32 cellular contexts compared by ENCODE assay signal in the genomic region with DNA sequence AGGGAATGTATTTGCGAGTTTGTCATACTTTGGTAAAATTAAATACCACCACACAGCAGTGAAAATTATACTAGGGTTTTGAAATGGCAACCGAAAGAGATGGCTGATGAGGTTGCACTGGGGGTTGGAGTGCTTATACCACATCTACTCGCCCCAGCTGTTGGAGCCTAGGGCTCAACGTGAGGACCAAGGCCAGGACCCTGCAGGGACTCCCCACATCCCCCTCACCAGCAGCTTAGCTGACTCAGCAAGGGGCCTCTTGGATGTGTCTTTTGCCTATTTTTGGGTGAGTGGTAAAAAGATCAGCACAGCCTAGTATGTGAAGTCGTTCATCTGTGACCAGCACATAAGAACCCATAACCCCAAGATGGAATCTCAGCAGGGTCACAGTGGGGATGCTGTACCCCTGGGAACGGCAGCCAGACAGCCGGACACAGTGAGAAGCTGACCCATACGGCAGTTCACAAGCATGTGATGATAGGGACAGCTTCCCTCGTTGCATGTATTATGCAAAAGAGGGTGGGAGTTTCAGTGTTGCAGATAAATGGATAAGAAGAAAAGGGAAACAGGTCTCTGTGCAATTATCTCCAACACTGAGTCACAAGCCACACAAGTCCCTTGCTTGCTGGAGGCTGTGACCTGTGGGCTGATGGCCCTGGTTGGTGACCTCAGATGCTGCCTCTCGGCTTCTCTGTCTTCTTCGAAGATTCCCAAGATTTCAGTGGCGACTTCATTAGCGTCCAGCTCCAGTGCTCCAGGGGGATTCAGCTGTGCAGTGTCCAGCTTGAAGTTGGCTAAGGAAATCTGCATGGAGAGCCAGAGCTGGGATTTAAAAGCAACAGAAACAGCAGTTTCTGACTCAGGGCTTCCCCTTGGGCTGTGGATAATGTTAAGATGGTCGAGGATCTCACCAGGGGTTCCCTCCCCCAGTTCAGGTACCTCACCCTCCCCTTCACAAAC. TPM values are rescaled to one million over a fixed set of nuclear protein-coding genes. Genes with fewer than 3 reads are reported as not detected.
DNase-seq lines count a peak whose midpoint lies in the region; ATAC-seq and TF ChIP-seq lines count a peak whose summit lies in the region.
"Had no signal": no experiment of that assay in that cellular context is flagged by ENCODE, and none has a peak within 500 bp of the region (broad histone marks: within the 10 kb centered on the region; RNA-seq: fewer than 3 reads in every experiment).

No MANE protein-coding gene starts in this region.

- H3K9ac ChIP-seq in neuronal stem cell (ENCODE audit: low read depth, low read length, poor library complexity) = no peak overlapping the region

- H3K27me3 ChIP-seq in DOHH2 (ENCODE audit: control insufficient read depth, low read length) (no peaks in the 10 kb centered on the region), neuronal stem cell (ENCODE audit: control insufficient read depth in 3 of 3, insufficient read depth in 3 of 3, low read depth in 1 of 3, low read length in 3 of 3) (peaks cover 0 to 10% (median 0%) of the 10 kb centered on the region in 3 experiments), left lung (peaks cover 0 to 47% of the 10 kb centered on the region in 2 donors)
- H3K27me3 ChIP-seq: brain microvascular endothelial cell, MG63 had no signal

- H3K27ac ChIP-seq in DOHH2 (ENCODE audit: low read depth, low read length) = peak overlapping the region; percentile 95
- peak overlapping the region; percentile 33 for H3K27ac ChIP-seq in OCI-LY7 (ENCODE audit: low read depth, low read length, poor library complexity, severe bottlenecking)
- H3K27ac ChIP-seq in neuronal stem cell (replicated peaks; ENCODE audit: low read length) = no peak overlapping the region
- H3K27ac ChIP-seq in left lung = no peak overlapping the region
- H3K27ac ChIP-seq: adrenal gland, brain microvascular endothelial cell, gastroesophageal sphincter, neutrophil, psoas muscle, skin epidermis, thoracic aorta had no signal

- no peak overlapping the region for H2AK5ac ChIP-seq in neuronal stem cell (ENCODE audit: low read depth, low read length)

- H3K9me2 ChIP-seq in DOHH2 (replicated peaks; ENCODE audit: control insufficient read depth, low read length) (no peaks in the 10 kb centered on the region), OCI-LY7 (ENCODE audit: insufficient read depth, low read length) (no peaks in the 10 kb centered on the region)

- DNase-seq in OCI-LY7 (ENCODE audit: low spot score) (no peak), neuronal stem cell (ENCODE audit: low spot score) (no peak), NCI-H524 (lab: John Stamatoyannopoulos, UW) (no peak), left lung (no peak), HT-29 (ENCODE audit: low spot score) (no peak)
- no peak for DNase-seq in activated CD8-positive, alpha-beta T cell treated with anti-CD3 and anti-CD28 coated beads for 36 hours
- DNase-seq: activated CD4-positive, alpha-beta memory T cell treated with anti-CD3 and anti-CD28 coated beads, Interleukin-2, amount 10 ng/mL, durations not matched to agents 7 days and 5 days; activated CD4-positive, CD25-positive, alpha-beta regulatory T cell; activated naive CD4-positive, alpha-beta T cell; activated T-cell treated with anti-CD3 and anti-CD28 coated beads for 4 hours; adrenal gland; brain microvascular endothelial cell; CD8-positive, alpha-beta T cell; DMS153; effector memory CD8-positive, alpha-beta T cell; kidney; MG63; NCI-H1694 treated with DMSO at 0.1 percent for 48 hours; NCI-H2227 treated with DMSO at 0.1 percent for 48 hours; psoas muscle; stimulated activated CD4-positive, alpha-beta T cell treated with anti-CD3 and anti-CD28 coated beads, Interleukin-4, amount 100 ng/mL, for 1 hour; stimulated activated naive CD4-positive, alpha-beta T cell; T1000 had no signal

- H3K9me3 ChIP-seq in DOHH2 (ENCODE audit: control insufficient read depth, insufficient read depth, low read length) = peaks cover 11% of the 10 kb centered on the region; the same call in 1 of the 2 replicates
- H3K9me3 ChIP-seq in OCI-LY7 (ENCODE audit: low read length) = peaks cover 10% of the 10 kb centered on the region; the same call in 1 of the 2 replicates
- H3K9me3 ChIP-seq in neuronal stem cell (replicated peaks in 1 of 2; ENCODE audit: control insufficient read depth in 2 of 2, insufficient read depth in 1 of 2, low read depth in 1 of 2, low read length in 2 of 2) = no peaks in the 10 kb centered on the region
- no peaks in the 10 kb centered on the region for H3K9me3 ChIP-seq in left lung
- H3K9me3 ChIP-seq: adrenal gland, gastroesophageal sphincter, MG63, neutrophil, psoas muscle, thoracic aorta had no signal

- H3K79me1 ChIP-seq in neuronal stem cell (ENCODE audit: low read depth, low read length) = no peaks in the 10 kb centered on the region

- H2AFZ ChIP-seq in OCI-LY7 (ENCODE audit: low read length) = peak overlapping the region; percentile 63; the same call in 1 of the 2 replicates
- H2AFZ ChIP-seq in neuronal stem cell (ENCODE audit: low read length) = peak overlapping the region; percentile 40

- H3K4me2 ChIP-seq in DOHH2 (ENCODE audit: low read length) = peak overlapping the region; percentile 95
- H3K4me2 ChIP-seq in OCI-LY7 (ENCODE audit: low read length) = peak overlapping the region; percentile 61
- H3K4me2 ChIP-seq in neuronal stem cell (ENCODE audit: insufficient read depth, low read length, poor library complexity, severe bottlenecking) = no peak overlapping the region

- H3K27ac Mint-ChIP-seq in activated CD8-positive, alpha-beta T cell treated with anti-CD3 and anti-CD28 coated beads for 36 hours = no peak overlapping the region
- H3K27ac Mint-ChIP-seq: activated CD4-positive, alpha-beta memory T cell treated with anti-CD3 and anti-CD28 coated beads, Interleukin-2, amount 10 ng/mL, durations not matched to agents 7 days and 5 days; CD8-positive, alpha-beta T cell; effector memory CD8-positive, alpha-beta T cell had no signal

- H2BK15ac ChIP-seq in neuronal stem cell (ENCODE audit: low read length) = no peak overlapping the region

- H3K14ac ChIP-seq in neuronal stem cell (ENCODE audit: low read length) = no peak overlapping the region

- peaks cover 3% of the 10 kb centered on the region for H3K27me3 Mint-ChIP-seq in activated CD8-positive, alpha-beta T cell treated with anti-CD3 and anti-CD28 coated beads for 36 hours

- ATAC-seq in HG03565 (IDR thresholded peaks at IDR 0.05; ENCODE audit: unreplicated experiment) (peak; percentile 33), left lung (no peak)
- no peak for ATAC-seq in activated CD8-positive, alpha-beta T cell treated with anti-CD3 and anti-CD28 coated beads for 36 hours
- ATAC-seq: CD8-positive, alpha-beta T cell; effector memory CD8-positive, alpha-beta T cell; esophagus mucosa; gastroesophageal sphincter; GM12878; psoas muscle had no signal

- POLR2A ChIA-PET in OCI-LY7 (lab: Charles Lee) = interaction anchor here (2.2 kb wide), 1 partner anchor 17 kb away, joined by 7 read pairs; no protein-coding TSS in a partner anchor
- POLR2A ChIA-PET in activated CD8-positive, alpha-beta T cell treated with anti-CD3 and anti-CD28 coated beads for 36 hours (lab: Charles Lee) = no interaction called here

- TF ChIP-seq CTCF in DOHH2 (IDR thresholded peaks at IDR 0.05; ENCODE audit: low read depth, low read length, poor library complexity, severe bottlenecking) = no peak
- no peak for TF ChIP-seq CTCF in OCI-LY7 (conservative IDR thresholded peaks at IDR 0.05; ENCODE audit: low read length)
- no peak for TF ChIP-seq CTCF in left lung (IDR thresholded peaks at IDR 0.05)
- TF ChIP-seq CTCF in activated CD8-positive, alpha-beta T cell treated with anti-CD3 and anti-CD28 coated beads for 36 hours (IDR thresholded peaks at IDR 0.05) = no peak

- no peaks in the 10 kb centered on the region for H3K9me3 Mint-ChIP-seq in activated CD8-positive, alpha-beta T cell treated with anti-CD3 and anti-CD28 coated beads for 36 hours
- H3K9me3 Mint-ChIP-seq: activated CD4-positive, alpha-beta memory T cell treated with anti-CD3 and anti-CD28 coated beads, Interleukin-2, amount 10 ng/mL, durations not matched to agents 7 days and 5 days; CD8-positive, alpha-beta T cell; effector memory CD8-positive, alpha-beta T cell had no signal

- H3K4me3 ChIP-seq in DOHH2 (ENCODE audit: low read length) = peak overlapping the region; percentile 71
- peak overlapping the region; percentile 19 for H3K4me3 ChIP-seq in OCI-LY7 (ENCODE audit: low read depth, low read length, poor library complexity, severe bottlenecking)
- no peak overlapping the region for H3K4me3 ChIP-seq in neuronal stem cell (ENCODE audit: low read length in 2 of 2)
- H3K4me3 ChIP-seq in left lung = no peak overlapping the region
- H3K4me3 ChIP-seq: adrenal gland, gastroesophageal sphincter, GM12878, lung, MG63, psoas muscle, skin epidermis, thoracic aorta had no signal

- CTCF ChIA-PET in OCI-LY7 (lab: Charles Lee; ENCODE audit: unreplicated experiment) = interaction anchor here (1.1 kb wide), 1 partner anchor 53 kb away, joined by 4 read pairs; no protein-coding TSS in a partner anchor
- CTCF ChIA-PET in activated CD8-positive, alpha-beta T cell treated with anti-CD3 and anti-CD28 coated beads for 36 hours (lab: Charles Lee) = interaction anchor here (0.6 kb wide), 1 partner anchor 519 kb away, joined by 3 read pairs; no protein-coding TSS in a partner anchor

- no peak overlapping the region for H3K4ac ChIP-seq in neuronal stem cell (ENCODE audit: low read length)

- H3K18ac ChIP-seq in neuronal stem cell (ENCODE audit: low read length) = no peak overlapping the region

- peaks cover 15% of the 10 kb centered on the region for H3F3A ChIP-seq in DOHH2 (ENCODE audit: control insufficient read depth, insufficient read depth)

- peaks cover 14% of the 10 kb centered on the region for H3K79me2 ChIP-seq in DOHH2 (ENCODE audit: control insufficient read depth, low read length)
- no peaks in the 10 kb centered on the region for H3K79me2 ChIP-seq in OCI-LY7 (ENCODE audit: insufficient read depth, low read depth, low read length)

- H2BK120ac ChIP-seq in neuronal stem cell (ENCODE audit: low read depth, low read length) = no peak overlapping the region

- no peak overlapping the region for H4K8ac ChIP-seq in neuronal stem cell (ENCODE audit: low read depth, low read length)

- H3K36me3 Mint-ChIP-seq in activated CD8-positive, alpha-beta T cell treated with anti-CD3 and anti-CD28 coated beads for 36 hours (ENCODE audit: low read depth) = no peaks in the 10 kb centered on the region
- H3K36me3 Mint-ChIP-seq: CD8-positive, alpha-beta T cell had no signal

- no TSS peak for BruUV-seq in OCI-LY7 (replicated peaks; lab: Mats Ljungman, UMichigan)

- WGBS in neuronal stem cell (ENCODE audit: extremely low coverage in 2 of 2, insufficient read length in 2 of 2, insufficient replicate concordance in 1 of 2), 2 donors = no CpG with 5 or more reads among the region's 14 CpGs

- no peaks in the 10 kb centered on the region for H3K4me1 Mint-ChIP-seq in activated CD8-positive, alpha-beta T cell treated with anti-CD3 and anti-CD28 coated beads for 36 hours (ENCODE audit: low read depth)
- H3K4me1 Mint-ChIP-seq: activated CD4-positive, alpha-beta memory T cell treated with anti-CD3 and anti-CD28 coated beads, Interleukin-2, amount 10 ng/mL, durations not matched to agents 7 days and 5 days had no signal

- intact Hi-C loops in OCI-LY7 (cut with micrococcal nuclease; ENCODE audit: unreplicated experiment) (no loop called here), left lung (cut with DNase I) (no loop called here)
- intact Hi-C loops in activated CD8-positive, alpha-beta T cell treated with anti-CD3 and anti-CD28 coated beads for 36 hours (cut with micrococcal nuclease) = no loop called here

- H3K4me1 ChIP-seq in DOHH2 (ENCODE audit: control insufficient read depth, low read length) (peaks cover 100% of the 10 kb centered on the region), OCI-LY7 (ENCODE audit: insufficient read depth, low read length, poor library complexity, severe bottlenecking) (peaks cover 82% of the 10 kb centered on the region), neuronal stem cell (ENCODE audit: control insufficient read depth in 2 of 2, insufficient read depth in 1 of 2, low read depth in 1 of 2, low read length in 2 of 2) (peaks cover 0 to 9% of the 10 kb centered on the region in 2 donors), left lung (no peaks in the 10 kb centered on the region)
- H3K4me1 ChIP-seq: adrenal gland, gastroesophageal sphincter, psoas muscle had no signal

- H2BK12ac ChIP-seq in neuronal stem cell (ENCODE audit: low read length) = no peak overlapping the region

- no peak overlapping the region for H3K4me3 Mint-ChIP-seq in activated CD8-positive, alpha-beta T cell treated with anti-CD3 and anti-CD28 coated beads for 36 hours
- H3K4me3 Mint-ChIP-seq: activated CD4-positive, alpha-beta memory T cell treated with anti-CD3 and anti-CD28 coated beads, Interleukin-2, amount 10 ng/mL, durations not matched to agents 7 days and 5 days; CD8-positive, alpha-beta T cell; effector memory CD8-positive, alpha-beta T cell had no signal

- no peak overlapping the region for H3K23ac ChIP-seq in neuronal stem cell (ENCODE audit: low read depth, low read length, poor library complexity)

- H3K36me3 ChIP-seq in DOHH2 (ENCODE audit: control insufficient read depth, low read length) (peaks cover 3% of the 10 kb centered on the region; the same call in 1 of the 2 replicates), OCI-LY7 (ENCODE audit: insufficient read depth, low read length) (no peaks in the 10 kb centered on the region), neuronal stem cell (replicated peaks in 1 of 2; ENCODE audit: control insufficient read depth in 2 of 2, insufficient read depth in 2 of 2, low read length in 2 of 2) (no peaks in the 10 kb centered on the region), left lung (no peaks in the 10 kb centered on the region)
- H3K36me3 ChIP-seq: adrenal gland, brain microvascular endothelial cell, gastroesophageal sphincter, MG63, neutrophil, thoracic aorta had no signal

- H2BK5ac ChIP-seq in neuronal stem cell (ENCODE audit: low read length) = no peak overlapping the region

- H4K20me1 ChIP-seq in DOHH2 (ENCODE audit: control insufficient read depth, insufficient read depth, low read depth, low read length) (no peaks in the 10 kb centered on the region), OCI-LY7 (ENCODE audit: insufficient read depth, low read length) (no peaks in the 10 kb centered on the region)

- H4K91ac ChIP-seq in neuronal stem cell (ENCODE audit: low read depth, low read length, poor library complexity) = no peak overlapping the region

RNA-seq across cellular contexts. Expression of gene SPO11, which starts 20.9 kb away (rescaled TPM):
- total RNA-seq in OCI-LY7 (2014; rRNA removed; shearing (Covaris generic)) = not detected in 2 replicates
- total RNA-seq in OCI-LY7 (2022) = not detected in 2 replicates
- not detected for polyA plus RNA-seq in neuronal stem cell (2013, experiment 1 of 2)
- not detected for polyA plus RNA-seq in neuronal stem cell (2013, experiment 2 of 2)
- not detected for total RNA-seq in left lung
- total RNA-seq in HT-29 (2014; rRNA removed; shearing (Covaris generic)) = not detected in 2 replicates
- not detected for total RNA-seq in activated CD8-positive, alpha-beta T cell treated with anti-CD3 and anti-CD28 coated beads for 36 hours
- total RNA-seq: activated CD4-positive, alpha-beta memory T cell treated with anti-CD3 and anti-CD28 coated beads, Interleukin-2, amount 10 ng/mL, durations not matched to agents 7 days and 5 days; adrenal gland; CD8-positive, alpha-beta T cell; esophagus mucosa; gastroesophageal sphincter; GM12878; kidney; lung; psoas muscle; thoracic aorta had no signal
- polyA plus RNA-seq: adrenal gland, GM12878, lung, psoas muscle had no signal

RNA-seq across cellular contexts. Expression of gene BMP7, which starts 42.3 kb away (rescaled TPM):
- total RNA-seq in OCI-LY7 (2014; rRNA removed; shearing (Covaris generic)) = 72.2 and 94.2 TPM in 2 replicates
- total RNA-seq in OCI-LY7 (2022) (2.2 and 3.7 TPM in 2 replicates), left lung (1 to 10 TPM in 1 of 2 donors, under 1 TPM in 1; 0.67 to 2.5 TPM)
- 17.6 TPM for polyA plus RNA-seq in neuronal stem cell (2013, experiment 1 of 2)
- 17.7 TPM for polyA plus RNA-seq in neuronal stem cell (2013, experiment 2 of 2)
- not detected in 2 replicates for total RNA-seq in HT-29 (2014; rRNA removed; shearing (Covaris generic))
- total RNA-seq in activated CD8-positive, alpha-beta T cell treated with anti-CD3 and anti-CD28 coated beads for 36 hours = not detected
- total RNA-seq: activated CD4-positive, alpha-beta memory T cell treated with anti-CD3 and anti-CD28 coated beads, Interleukin-2, amount 10 ng/mL, durations not matched to agents 7 days and 5 days; CD8-positive, alpha-beta T cell; psoas muscle had no signal

RNA-seq across cellular contexts. Expression of gene RAE1, which starts 42.3 kb away (rescaled TPM):
- 50.5 and 55.0 TPM in 2 replicates for total RNA-seq in OCI-LY7 (2014; rRNA removed; shearing (Covaris generic))
- 57.4 and 58.2 TPM in 2 replicates for total RNA-seq in OCI-LY7 (2022)
- 21.8 TPM for polyA plus RNA-seq in neuronal stem cell (2013, experiment 1 of 2)
- 21.8 TPM for polyA plus RNA-seq in neuronal stem cell (2013, experiment 2 of 2)
- total RNA-seq in left lung = 10 to 100 TPM; 16.4 to 18.1 TPM
- total RNA-seq in HT-29 (2014; rRNA removed; shearing (Covaris generic)) = 57.7 and 67.9 TPM in 2 replicates
- total RNA-seq in activated CD8-positive, alpha-beta T cell treated with anti-CD3 and anti-CD28 coated beads for 36 hours = 10 to 100 TPM; 41.1 to 42.9 TPM

Comparison
In these comparisons a context has a peak if more than half of its experiments do, and no peak if none do; other contexts are left out.
1. H3K27ac ChIP-seq: peak in DOHH2 (single experiment) and OCI-LY7 (single experiment); none in neuronal stem cell (single experiment) and left lung (0 of 2).
2. H3K4me3 ChIP-seq: peak in DOHH2 (single experiment) and OCI-LY7 (single experiment); none in neuronal stem cell (0 of 2) and left lung (0 of 2).